Comparison of ENCODE assay signal across 8 cellular contexts in the genomic region with DNA sequence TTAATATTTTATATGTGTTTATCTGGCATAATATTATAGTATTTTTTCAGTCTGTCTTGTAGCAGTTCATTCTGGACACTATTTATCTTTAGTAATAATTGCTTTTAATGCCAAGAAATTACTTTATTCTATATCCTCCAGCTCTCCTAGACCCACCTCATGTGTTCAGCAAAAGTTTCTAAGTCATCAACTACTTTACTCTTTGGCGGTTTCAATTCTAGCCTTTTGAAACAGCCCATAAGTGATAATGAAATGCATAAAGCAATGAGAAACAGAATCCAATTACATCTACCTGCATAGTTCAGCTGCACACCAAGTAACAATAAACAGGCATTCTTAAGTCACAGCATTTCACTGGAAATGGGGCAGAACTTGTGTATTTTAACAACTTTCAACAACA.
"Had no signal": no experiment of that assay in that cellular context is flagged by ENCODE, and none has a peak within 500 bp of the region (broad histone marks: within the 10 kb centered on the region; RNA-seq: fewer than 3 reads in every experiment).

No MANE protein-coding gene starts in this region.

- H3K9me3 ChIP-seq: HAP-1 had no signal

- H3K4me3 Mint-ChIP-seq: GM23338, H9, HFFc6 had no signal

- H3K4me2 ChIP-seq: GM23338 had no signal

- H3K27ac Mint-ChIP-seq: GM23338, H9, HFFc6 had no signal

- DNase-seq: GM23248, GOT3, H7, H9, HFFc6 had no signal

- H3K4me3 ChIP-seq: GM23248, GM23338, HAP-1 had no signal

- ATAC-seq: GM23338, HCT116 had no signal

- H3K27ac ChIP-seq: GM23248 had no signal

- H2AFZ ChIP-seq: GM23248, GM23338 had no signal

- H3K36me3 ChIP-seq: HAP-1 had no signal

- H3K4me1 ChIP-seq: HAP-1 had no signal

- H3K9ac ChIP-seq: GM23248 had no signal

- H3K9me3 Mint-ChIP-seq: GM23338, H9, HFFc6 had no signal
